Comparison of ENCODE assay signal across 9 cellular contexts in the genomic region with DNA sequence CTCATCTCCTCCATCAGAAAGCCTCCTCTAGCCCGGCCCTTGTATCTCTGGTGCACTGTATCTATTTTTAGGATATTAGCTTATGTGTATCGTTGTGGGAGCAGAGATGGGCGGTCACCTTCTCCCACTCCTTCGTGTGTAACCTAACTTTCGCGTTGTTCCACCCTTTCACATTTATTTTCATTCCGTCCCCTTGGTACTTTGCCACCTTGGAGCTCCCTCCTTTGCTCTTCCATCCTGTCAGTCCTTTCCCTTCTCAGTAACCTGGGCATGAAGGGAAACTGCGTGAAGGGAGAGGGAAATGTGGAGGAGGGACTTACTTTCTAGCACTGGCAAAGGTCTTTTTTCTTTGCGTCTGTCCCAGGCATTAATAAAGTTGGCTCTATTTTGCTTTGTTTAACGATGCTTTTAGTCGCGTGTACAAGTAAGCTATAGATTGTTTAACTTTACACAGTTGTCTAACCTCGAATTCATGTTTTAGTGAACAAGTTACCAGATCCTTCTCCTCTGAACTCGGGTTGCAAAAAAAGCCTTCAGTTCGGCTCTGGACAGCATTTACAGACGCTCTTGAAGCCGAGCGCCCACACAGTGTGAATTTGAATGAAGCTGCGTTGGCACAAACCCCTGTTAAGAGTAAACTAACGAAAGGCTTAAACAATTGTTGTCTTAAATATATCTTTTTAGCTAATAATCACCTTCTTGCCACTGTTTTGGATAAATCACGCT. TPM values are rescaled to one million over a fixed set of nuclear protein-coding genes. Genes with fewer than 3 reads are reported as not detected.
A peak's percentile ranks its signal among the peaks of the same experiment; 100 is the strongest.
DNase-seq lines count a peak whose midpoint lies in the region; ATAC-seq, FAIRE-seq and TF ChIP-seq lines count a peak whose summit lies in the region.
"Had no signal": no experiment of that assay in that cellular context is flagged by ENCODE, and none has a peak within 500 bp of the region (broad histone marks: within the 10 kb centered on the region; RNA-seq: fewer than 3 reads in every experiment).

No MANE protein-coding gene starts in this region.

- H3K9me3 ChIP-seq in astrocyte (ENCODE audit: insufficient read depth, low read depth, low read length) = no peaks in the 10 kb centered on the region

- TF ChIP-seq CTCF in astrocyte (IDR thresholded peaks at IDR 0.05; ENCODE audit: insufficient read depth, low read depth, low read length) = no peak

- H3K27ac Mint-ChIP-seq in activated T-cell treated with anti-CD3 and anti-CD28 coated beads, Interleukin-2, amount 50 U/mL, for 24 hours = no peak overlapping the region
- no peak overlapping the region for H3K27ac Mint-ChIP-seq in astrocyte (ENCODE audit: unreplicated experiment)
- H3K27ac Mint-ChIP-seq: immature natural killer cell had no signal

- peaks cover 26% of the 10 kb centered on the region for H3K79me2 ChIP-seq in astrocyte (ENCODE audit: insufficient read depth, low read length)

- no peak for ATAC-seq in activated T-cell treated with anti-CD3 and anti-CD28 coated beads, Interleukin-2, amount 50 U/mL, for 4 hours
- ATAC-seq in HG03457 (IDR thresholded peaks at IDR 0.05; ENCODE audit: unreplicated experiment) (no peak), left lobe of liver (no peak)

- no peak for FAIRE-seq in astrocyte (lab: Jason Lieb, UNC)

- no peak overlapping the region for H3K27ac ChIP-seq in astrocyte (ENCODE audit: low read depth, low read length)
- H3K27ac ChIP-seq in substantia nigra (ENCODE audit: low read depth, low read length, poor library complexity, severe bottlenecking) = peak overlapping the region; percentile 88

- peaks cover 20% of the 10 kb centered on the region for H3K4me1 Mint-ChIP-seq in activated T-cell treated with anti-CD3 and anti-CD28 coated beads, Interleukin-2, amount 50 U/mL, for 24 hours (ENCODE audit: low read depth)
- H3K4me1 Mint-ChIP-seq in activated T-cell treated with anti-CD3 and anti-CD28 coated beads, Interleukin-2, amount 50 U/mL, for 4 hours (ENCODE audit: low read depth) = peaks cover 11% of the 10 kb centered on the region
- H3K4me1 Mint-ChIP-seq in astrocyte (ENCODE audit: low read depth, unreplicated experiment) = peaks cover 15% of the 10 kb centered on the region

- peak overlapping the region; percentile 10 for H3K4me3 Mint-ChIP-seq in activated T-cell treated with anti-CD3 and anti-CD28 coated beads, Interleukin-2, amount 50 U/mL, for 24 hours
- no peak overlapping the region for H3K4me3 Mint-ChIP-seq in activated T-cell treated with anti-CD3 and anti-CD28 coated beads, Interleukin-2, amount 50 U/mL, for 4 hours
- peak overlapping the region; percentile 93 for H3K4me3 Mint-ChIP-seq in astrocyte (ENCODE audit: unreplicated experiment)

- no peaks in the 10 kb centered on the region for H3K36me3 ChIP-seq in astrocyte (ENCODE audit: insufficient read depth, low read length)

- H3K27me3 Mint-ChIP-seq in activated T-cell treated with anti-CD3 and anti-CD28 coated beads, Interleukin-2, amount 50 U/mL, for 24 hours = peaks cover 67% of the 10 kb centered on the region
- peaks cover 46% of the 10 kb centered on the region for H3K27me3 Mint-ChIP-seq in activated T-cell treated with anti-CD3 and anti-CD28 coated beads, Interleukin-2, amount 50 U/mL, for 4 hours (ENCODE audit: low read depth)
- peaks cover 34% of the 10 kb centered on the region for H3K27me3 Mint-ChIP-seq in astrocyte (ENCODE audit: low read depth, unreplicated experiment)

- H3K4me1 ChIP-seq in astrocyte (ENCODE audit: insufficient read depth, low read length) = peaks cover 34% of the 10 kb centered on the region

- DNase-seq in activated T-cell treated with anti-CD3 and anti-CD28 coated beads, Interleukin-2, amount 50 U/mL, for 24 hours = no peak
- no peak for DNase-seq in activated T-cell treated with anti-CD3 and anti-CD28 coated beads, Interleukin-2, amount 50 U/mL, for 4 hours
- peak; percentile 39 for DNase-seq in astrocyte (ENCODE audit: low read depth)
- peak; percentile 6 for DNase-seq in iPS-NIHi7 (ENCODE audit: extremely low spot score)
- peak in 28 of 49 donors; percentile 1 to 65 (median 28) for DNase-seq in substantia nigra (lab: John Stamatoyannopoulos, UW)
- no peak for DNase-seq in HPDE6-E6E7 (ENCODE audit: extremely low spot score)
- no peak for DNase-seq in left lobe of liver (ENCODE audit: low spot score)
- DNase-seq: immature natural killer cell had no signal

- peak overlapping the region; percentile 90 for H3K4me3 ChIP-seq in astrocyte (ENCODE audit: insufficient read depth, low read depth, low read length)

- no peaks in the 10 kb centered on the region for H3K36me3 Mint-ChIP-seq in activated T-cell treated with anti-CD3 and anti-CD28 coated beads, Interleukin-2, amount 50 U/mL, for 24 hours (ENCODE audit: low read depth)
- no peaks in the 10 kb centered on the region for H3K36me3 Mint-ChIP-seq in activated T-cell treated with anti-CD3 and anti-CD28 coated beads, Interleukin-2, amount 50 U/mL, for 4 hours (ENCODE audit: insufficient read depth)
- no peaks in the 10 kb centered on the region for H3K36me3 Mint-ChIP-seq in astrocyte (ENCODE audit: low read depth, unreplicated experiment)

- peaks cover 3% of the 10 kb centered on the region for H4K20me1 ChIP-seq in astrocyte (ENCODE audit: insufficient read depth, low read length)

- H3K9ac ChIP-seq in astrocyte (ENCODE audit: low read length) = peak overlapping the region; percentile 82

- H3K4me2 ChIP-seq in astrocyte (ENCODE audit: low read length) = peak overlapping the region; percentile 100

- H3K27me3 ChIP-seq in astrocyte (ENCODE audit: insufficient read depth, low read length) = no peaks in the 10 kb centered on the region

- no peaks in the 10 kb centered on the region for H3K9me3 Mint-ChIP-seq in activated T-cell treated with anti-CD3 and anti-CD28 coated beads, Interleukin-2, amount 50 U/mL, for 24 hours
- H3K9me3 Mint-ChIP-seq in activated T-cell treated with anti-CD3 and anti-CD28 coated beads, Interleukin-2, amount 50 U/mL, for 4 hours = no peaks in the 10 kb centered on the region
- peaks cover 5% of the 10 kb centered on the region for H3K9me3 Mint-ChIP-seq in astrocyte (ENCODE audit: unreplicated experiment)

- peak overlapping the region; percentile 87 for H2AFZ ChIP-seq in astrocyte (ENCODE audit: low read depth, low read length)

RNA-seq across cellular contexts. Expression of a gene that starts 3.9 kb away (rescaled TPM):
- not detected for total RNA-seq in activated T-cell treated with anti-CD3 and anti-CD28 coated beads, Interleukin-2, amount 50 U/mL, for 4 hours
- total RNA-seq in astrocyte (9.1 and 12.5 TPM in 2 replicates), left lobe of liver (not detected)

Comparison
In these comparisons a context has a peak if more than half of its experiments do, and no peak if none do; other contexts are left out.
1. DNase-seq: peak in astrocyte (single experiment), iPS-NIHi7 (single experiment) and substantia nigra (28 of 49); none in activated T-cell treated with anti-CD3 and anti-CD28 coated beads, Interleukin-2, amount 50 U/mL, for 24 hours (single experiment), activated T-cell treated with anti-CD3 and anti-CD28 coated beads, Interleukin-2, amount 50 U/mL, for 4 hours (single experiment), HPDE6-E6E7 (single experiment) and left lobe of liver (single experiment).